9 cellular contexts compared by ENCODE assay signal in genomic region chr1:178575611-178576331, GRCh38.
DNase-seq lines count a peak whose midpoint lies in the region; ATAC-seq and TF ChIP-seq lines count a peak whose summit lies in the region.
"Had no signal": no experiment of that assay in that cellular context is flagged by ENCODE, and none has a peak within 500 bp of the region (broad histone marks: within the 10 kb centered on the region; RNA-seq: fewer than 3 reads in every experiment).

No MANE protein-coding gene starts in this region.

- H3K9me3 ChIP-seq in CD4-positive, alpha-beta memory T cell (ENCODE audit: control insufficient read depth in 1 of 2, low read length in 2 of 2), result no peaks in the 10 kb centered on the region
- H3K9me3 ChIP-seq: testis had no signal

- POLR2A ChIA-PET in CD4-positive, alpha-beta memory T cell (lab: Charles Lee; ENCODE audit: partially characterized antibody), result no interaction called here

- no peaks in the 10 kb centered on the region for H3K4me1 ChIP-seq in CD4-positive, alpha-beta memory T cell (ENCODE audit: insufficient read depth, low read length)
- H3K4me1 ChIP-seq: testis had no signal

- H3K36me3 Mint-ChIP-seq in brain (no peaks in the 10 kb centered on the region), osteocyte (ENCODE audit: unreplicated experiment) (no peaks in the 10 kb centered on the region)
- no peaks in the 10 kb centered on the region for H3K36me3 Mint-ChIP-seq in CD4-positive, alpha-beta memory T cell
- H3K36me3 Mint-ChIP-seq in stimulated activated effector memory CD8-positive, alpha-beta T cell treated with anti-CD3 and anti-CD28 coated beads, Interleukin-12 subunit alpha, Interleukin-12 subunit beta, amount 100 ng/mL, for 72 hours, result no peaks in the 10 kb centered on the region

- peaks cover 0 to 4% (median 0%) of the 10 kb centered on the region in 5 experiments for H3K9me3 Mint-ChIP-seq in brain
- no peaks in the 10 kb centered on the region for H3K9me3 Mint-ChIP-seq in osteocyte (ENCODE audit: unreplicated experiment)
- H3K9me3 Mint-ChIP-seq in CD4-positive, alpha-beta memory T cell, result no peaks in the 10 kb centered on the region
- H3K9me3 Mint-ChIP-seq in stimulated activated effector memory CD8-positive, alpha-beta T cell treated with anti-CD3 and anti-CD28 coated beads, Interleukin-12 subunit alpha, Interleukin-12 subunit beta, amount 100 ng/mL, for 72 hours, result no peaks in the 10 kb centered on the region

- no peak for TF ChIP-seq CTCF in brain (conservative IDR thresholded peaks at IDR 0.05)
- TF ChIP-seq CTCF in osteocyte (IDR thresholded peaks at IDR 0.05), result no peak

- H3K27me3 Mint-ChIP-seq in brain (no peaks in the 10 kb centered on the region), osteocyte (ENCODE audit: unreplicated experiment) (no peaks in the 10 kb centered on the region)
- H3K27me3 Mint-ChIP-seq in CD4-positive, alpha-beta memory T cell, result peaks cover 2 to 4% of the 10 kb centered on the region in 2 donors

- DNase-seq in osteocyte (ENCODE audit: extremely low spot score, unreplicated experiment) (no peak), hippocampal formation (lab: John Stamatoyannopoulos, UW) (no peak)
- no peak for DNase-seq in CD4-positive, alpha-beta memory T cell
- no peak for DNase-seq in stimulated activated effector memory CD8-positive, alpha-beta T cell treated with anti-CD3 and anti-CD28 coated beads, Interleukin-12 subunit alpha, Interleukin-12 subunit beta, amount 100 ng/mL, for 72 hours (ENCODE audit: low spot score in 2 of 2)
- DNase-seq: activated CD4-positive, CD25-positive, alpha-beta regulatory T cell treated with anti-CD3 and anti-CD28 coated beads, Interleukin-2, amount 50 U/mL, for 72 hours; testis had no signal

- peak; percentile 42 for ATAC-seq in GM21526 (IDR thresholded peaks at IDR 0.05; ENCODE audit: low FRiP score, unreplicated experiment)
- ATAC-seq in HG03354 (IDR thresholded peaks at IDR 0.05; ENCODE audit: poor library complexity, severe bottlenecking, unreplicated experiment), result peak; percentile 29
- no peak for ATAC-seq in stimulated activated effector memory CD8-positive, alpha-beta T cell treated with anti-CD3 and anti-CD28 coated beads, Interleukin-12 subunit alpha, Interleukin-12 subunit beta, amount 100 ng/mL, for 72 hours

- H3K4me3 Mint-ChIP-seq in brain, result peak overlapping the region in 4 of 5 experiments; percentile 28 to 67 (median 51)
- H3K4me3 Mint-ChIP-seq in osteocyte (ENCODE audit: unreplicated experiment), result no peak overlapping the region
- no peak overlapping the region for H3K4me3 Mint-ChIP-seq in CD4-positive, alpha-beta memory T cell
- no peak overlapping the region for H3K4me3 Mint-ChIP-seq in stimulated activated effector memory CD8-positive, alpha-beta T cell treated with anti-CD3 and anti-CD28 coated beads, Interleukin-12 subunit alpha, Interleukin-12 subunit beta, amount 100 ng/mL, for 72 hours

- H3K4me1 Mint-ChIP-seq in brain, result peaks cover 55% of the 10 kb centered on the region
- peaks cover 7% of the 10 kb centered on the region for H3K4me1 Mint-ChIP-seq in osteocyte (ENCODE audit: unreplicated experiment)
- no peaks in the 10 kb centered on the region for H3K4me1 Mint-ChIP-seq in CD4-positive, alpha-beta memory T cell
- H3K4me1 Mint-ChIP-seq in stimulated activated effector memory CD8-positive, alpha-beta T cell treated with anti-CD3 and anti-CD28 coated beads, Interleukin-12 subunit alpha, Interleukin-12 subunit beta, amount 100 ng/mL, for 72 hours, result peaks cover 7% of the 10 kb centered on the region

- H3K27me3 ChIP-seq in CD4-positive, alpha-beta memory T cell (ENCODE audit: insufficient read depth, low read length), result no peaks in the 10 kb centered on the region
- H3K27me3 ChIP-seq: testis had no signal

- CTCF ChIA-PET in CD4-positive, alpha-beta memory T cell (lab: Charles Lee; ENCODE audit: partially characterized antibody), result no interaction called here

- H3K27ac ChIP-seq in CD4-positive, alpha-beta memory T cell (ENCODE audit: low read depth, low read length), result no peak overlapping the region
- H3K27ac ChIP-seq: testis had no signal

- no peaks in the 10 kb centered on the region for H3K36me3 ChIP-seq in CD4-positive, alpha-beta memory T cell (ENCODE audit: insufficient read depth, low read length)

- intact Hi-C loops in CD4-positive, alpha-beta memory T cell (cut with micrococcal nuclease), result no loop called here

- no peak overlapping the region for H3K4me3 ChIP-seq in CD4-positive, alpha-beta memory T cell (ENCODE audit: low read length in 2 of 2)
- H3K4me3 ChIP-seq: testis had no signal

- peak overlapping the region; percentile 56 to 98 (median 84) for H3K27ac Mint-ChIP-seq in brain
- peak overlapping the region; percentile 80 for H3K27ac Mint-ChIP-seq in osteocyte (ENCODE audit: unreplicated experiment)
- no peak overlapping the region for H3K27ac Mint-ChIP-seq in CD4-positive, alpha-beta memory T cell
- no peak overlapping the region for H3K27ac Mint-ChIP-seq in stimulated activated effector memory CD8-positive, alpha-beta T cell treated with anti-CD3 and anti-CD28 coated beads, Interleukin-12 subunit alpha, Interleukin-12 subunit beta, amount 100 ng/mL, for 72 hours

Comparison
In these comparisons a context has a peak if more than half of its experiments do, and no peak if none do; other contexts are left out.
1. H3K27ac Mint-ChIP-seq: peak in brain (5 of 5) and osteocyte (single experiment); none in CD4-positive, alpha-beta memory T cell (0 of 7) and stimulated activated effector memory CD8-positive, alpha-beta T cell treated with anti-CD3 and anti-CD28 coated beads, Interleukin-12 subunit alpha, Interleukin-12 subunit beta, amount 100 ng/mL, for 72 hours (single experiment).
2. H3K4me3 Mint-ChIP-seq: peak in brain (4 of 5); none in osteocyte (single experiment), CD4-positive, alpha-beta memory T cell (0 of 8) and stimulated activated effector memory CD8-positive, alpha-beta T cell treated with anti-CD3 and anti-CD28 coated beads, Interleukin-12 subunit alpha, Interleukin-12 subunit beta, amount 100 ng/mL, for 72 hours (single experiment).